Comparison of ENCODE assay signal across 8 cellular contexts in genomic region chr4:110622841-110623709, GRCh38. TPM values are rescaled to one million over a fixed set of nuclear protein-coding genes. Genes with fewer than 3 reads are reported as not detected.
DNase-seq lines count a peak whose midpoint lies in the region; ATAC-seq and TF ChIP-seq lines count a peak whose summit lies in the region.

Gene PITX2 (minus strand): TSS chr4:110623077. CDS start chr4:110622460, 617 bp downstream.

- no peaks in the 10 kb centered on the region for H3K36me3 Mint-ChIP-seq in CD8-positive, alpha-beta memory T cell
- H3K36me3 Mint-ChIP-seq in T-helper 17 cell (ENCODE audit: low read depth) (peaks cover 2% of the 10 kb centered on the region), endodermal cell (ENCODE audit: low read depth) (peaks cover 9% of the 10 kb centered on the region)

- H3K27me3 ChIP-seq in CD8-positive, alpha-beta memory T cell (ENCODE audit: insufficient read depth, low read length, poor library complexity, severe bottlenecking), result peaks cover 67% of the 10 kb centered on the region
- H3K27me3 ChIP-seq in endodermal cell (ENCODE audit: control insufficient read depth, insufficient read depth, low read length, poor library complexity, severe bottlenecking) (peaks cover 35% of the 10 kb centered on the region), thymus (ENCODE audit: control insufficient read depth, insufficient read depth) (peaks cover 93% of the 10 kb centered on the region)

- peaks cover 0 to 24% (median 16%) of the 10 kb centered on the region in 5 donors for H3K9me3 Mint-ChIP-seq in CD8-positive, alpha-beta memory T cell
- H3K9me3 Mint-ChIP-seq in endodermal cell, result no peaks in the 10 kb centered on the region

- H3K36me3 ChIP-seq in CD8-positive, alpha-beta memory T cell (ENCODE audit: insufficient read depth, low read length), result no peaks in the 10 kb centered on the region
- H3K36me3 ChIP-seq in endodermal cell (ENCODE audit: control insufficient read depth, insufficient read depth, low read length) (peaks cover 12% of the 10 kb centered on the region), thymus (ENCODE audit: control insufficient read depth, insufficient read depth) (no peaks in the 10 kb centered on the region)

- no peaks in the 10 kb centered on the region for H3K9me3 ChIP-seq in CD8-positive, alpha-beta memory T cell (ENCODE audit: low read length)
- H3K9me3 ChIP-seq in T-helper 17 cell (ENCODE audit: control insufficient read depth, low read length, poor library complexity, severe bottlenecking) (no peaks in the 10 kb centered on the region), endodermal cell (ENCODE audit: control insufficient read depth, low read length) (no peaks in the 10 kb centered on the region), thymus (ENCODE audit: control insufficient read depth) (peaks cover 4% of the 10 kb centered on the region)

- H3K27ac ChIP-seq in CD8-positive, alpha-beta memory T cell (ENCODE audit: low read depth, low read length), result no peak within 1 kb of the TSS
- H3K27ac ChIP-seq in endodermal cell (ENCODE audit: low read depth, low read length), result no peak within 1 kb of the TSS
- no peak within 1 kb of the TSS for H3K27ac ChIP-seq in thymus (ENCODE audit: low read depth)

- no peaks in the 10 kb centered on the region for H3K4me1 ChIP-seq in CD8-positive, alpha-beta memory T cell (ENCODE audit: insufficient read depth, low read length)
- H3K4me1 ChIP-seq in endodermal cell (ENCODE audit: control insufficient read depth, insufficient read depth, low read length), result peaks cover 8% of the 10 kb centered on the region
- H3K4me1 ChIP-seq in thymus (ENCODE audit: control insufficient read depth, insufficient read depth, low read length), result peaks cover 10% of the 10 kb centered on the region

- DNase-seq in CD8-positive, alpha-beta memory T cell, result no peak
- DNase-seq in GM20000 (ENCODE audit: low spot score) (peak; percentile 90), HS-27A (ENCODE audit: low read depth) (peak; percentile 88), T-helper 17 cell (no peak), endodermal cell (peak; percentile 100), mucosa of gallbladder (ENCODE audit: low spot score) (peak; percentile 88), NCI-H2196 treated with DMSO at 0.1 percent for 48 hours (lab: John Stamatoyannopoulos, UW; ENCODE audit: unreplicated experiment) (no peak)

- whole genome bisulfite sequencing in endodermal cell (ENCODE audit: insufficient coverage in 1 of 2, insufficient read length in 1 of 2), 2 experiments, result 1 to 3% methylated on average over 20 to 55 of the region's 55 CpGs
- WGBS in thymus, result 4% methylated on average over 55 of the region's 55 CpGs

- peaks cover 24 to 50% (median 26%) of the 10 kb centered on the region in 3 donors for H3K4me1 Mint-ChIP-seq in CD8-positive, alpha-beta memory T cell
- H3K4me1 Mint-ChIP-seq in T-helper 17 cell, result peaks cover 2% of the 10 kb centered on the region
- peaks cover 62% of the 10 kb centered on the region for H3K4me1 Mint-ChIP-seq in endodermal cell

- H3K27me3 Mint-ChIP-seq in CD8-positive, alpha-beta memory T cell, result peaks cover 71 to 96% of the 10 kb centered on the region in 2 donors
- peaks cover 97% of the 10 kb centered on the region for H3K27me3 Mint-ChIP-seq in T-helper 17 cell
- peaks cover 61% of the 10 kb centered on the region for H3K27me3 Mint-ChIP-seq in endodermal cell (ENCODE audit: insufficient read depth)

- ATAC-seq in T-helper 17 cell, result peak; percentile 61

- TF ChIP-seq CTCF in GM20000 (IDR thresholded peaks at IDR 0.05; ENCODE audit: extremely low read depth, missing control alignments) (no peak), endodermal cell (conservative IDR thresholded peaks at IDR 0.05) (no peak)

- POLR2A ChIA-PET in CD8-positive, alpha-beta memory T cell (lab: Charles Lee), result no interaction called here

- H3K4me3 ChIP-seq in CD8-positive, alpha-beta memory T cell (ENCODE audit: low read length), result no peak within 1 kb of the TSS
- H3K4me3 ChIP-seq in endodermal cell (ENCODE audit: low read length) (peak within 1 kb of the TSS; percentile 90), thymus (ENCODE audit: low read length) (peak within 1 kb of the TSS; percentile 54)

- peak within 1 kb of the TSS; percentile 6 to 82 (median 61) for H3K4me3 Mint-ChIP-seq in CD8-positive, alpha-beta memory T cell
- H3K4me3 Mint-ChIP-seq in T-helper 17 cell, result peak within 1 kb of the TSS; percentile 73
- H3K4me3 Mint-ChIP-seq in endodermal cell, result peak within 1 kb of the TSS; percentile 97

- H3K9ac ChIP-seq in endodermal cell (ENCODE audit: extremely low read depth, low read length, poor library complexity, severe bottlenecking), result peak within 1 kb of the TSS; percentile 100

- CTCF ChIA-PET in CD8-positive, alpha-beta memory T cell (lab: Charles Lee), result no interaction called here

- no peak within 1 kb of the TSS for H3K27ac Mint-ChIP-seq in CD8-positive, alpha-beta memory T cell
- peak within 1 kb of the TSS; percentile 5 for H3K27ac Mint-ChIP-seq in T-helper 17 cell
- H3K27ac Mint-ChIP-seq in endodermal cell, result peak within 1 kb of the TSS; percentile 99

RNA-seq across cellular contexts. Expression of gene PITX2, which starts in this region (rescaled TPM):
- total RNA-seq in CD8-positive, alpha-beta memory T cell, result not detected
- not detected for polyA plus RNA-seq in CD8-positive, alpha-beta memory T cell
- total RNA-seq in T-helper 17 cell, result not detected
- total RNA-seq in endodermal cell, result 10 to 100 TPM; 28.8 to 32.7 TPM
- 27.2 TPM for polyA plus RNA-seq in endodermal cell (2013, experiment 1 of 2)
- polyA plus RNA-seq in endodermal cell (2013, experiment 2 of 2), result 34.7 TPM
- 4.2 TPM for total RNA-seq in mucosa of gallbladder
- 0.39 TPM for polyA plus RNA-seq in thymus

Comparison
In these comparisons a context has a peak if more than half of its experiments do, and no peak if none do; other contexts are left out.
1. Peak in ATAC-seq in T-helper 17 cell; RNA of the gene not detected or under 1 TPM.
2. DNase-seq: peak in GM20000 (single experiment), HS-27A (single experiment), endodermal cell (single experiment) and mucosa of gallbladder (single experiment); none in CD8-positive, alpha-beta memory T cell (0 of 5), T-helper 17 cell (0 of 3) and NCI-H2196 treated with DMSO at 0.1 percent for 48 hours (single experiment).
3. H3K27ac Mint-ChIP-seq: peak in T-helper 17 cell (single experiment) and endodermal cell (single experiment); none in CD8-positive, alpha-beta memory T cell (0 of 8).
4. Peak in every context shown above with its lines, with median percentiles within 50 percentile points of each other: H3K4me3 Mint-ChIP-seq.